14 cellular contexts compared by ENCODE assay signal in the genomic region with DNA sequence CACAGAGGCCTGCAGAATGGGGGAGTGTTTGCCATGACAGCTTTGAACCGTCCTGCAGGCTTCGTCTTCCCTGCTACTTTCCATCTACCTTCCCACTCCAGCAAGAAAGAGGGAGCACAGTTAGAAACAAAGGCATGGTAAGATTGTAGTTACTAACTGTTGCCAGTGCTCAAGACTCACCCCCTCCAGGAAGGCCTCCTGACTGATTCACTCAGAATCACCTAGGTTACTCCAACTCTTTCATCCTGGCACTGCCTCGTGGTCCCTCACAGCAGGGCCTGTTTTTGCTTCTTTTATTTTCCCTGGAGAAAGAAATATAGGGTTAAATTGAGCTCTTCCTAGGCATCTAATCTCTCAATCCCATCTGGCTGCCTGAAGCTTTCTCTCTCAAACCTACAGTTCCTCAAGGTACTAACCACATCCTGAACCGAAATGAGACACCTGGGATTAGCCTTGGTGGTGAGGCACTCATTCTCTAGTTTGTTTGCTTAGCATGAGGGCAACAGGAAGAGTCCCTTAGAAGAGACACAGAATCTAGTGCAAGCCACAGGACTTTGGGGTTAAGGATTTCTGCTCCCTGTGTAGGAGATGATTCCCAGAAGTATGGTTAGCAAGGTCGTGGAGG. TPM values are rescaled to one million over a fixed set of nuclear protein-coding genes. Genes with fewer than 3 reads are reported as not detected.
A peak's percentile ranks its signal among the peaks of the same experiment; 100 is the strongest.
DNase-seq lines count a peak whose midpoint lies in the region; ATAC-seq and TF ChIP-seq lines count a peak whose summit lies in the region.
"Had no signal": no experiment of that assay in that cellular context is flagged by ENCODE, and none has a peak within 500 bp of the region (broad histone marks: within the 10 kb centered on the region; RNA-seq: fewer than 3 reads in every experiment).

No MANE protein-coding gene starts in this region.

- no peaks in the 10 kb centered on the region for H3K36me3 ChIP-seq in parathyroid adenoma (ENCODE audit: control insufficient read depth, insufficient read depth, low read length)

- H3K4me2 ChIP-seq in parathyroid adenoma (ENCODE audit: low read length): no peak overlapping the region

- H3K27me3 Mint-ChIP-seq in T-cell: no peaks in the 10 kb centered on the region

- in situ Hi-C loops in KBM-7 (cut with MboI; ENCODE audit: low pct_unique_long_range_greater_than_20kb, low sequenced_read_pairs): no loop called here

- peak overlapping the region; percentile 40 for H2AFZ ChIP-seq in parathyroid adenoma

- H3K9me3 Mint-ChIP-seq in T-cell: no peaks in the 10 kb centered on the region

- no peaks in the 10 kb centered on the region for H3K27me3 ChIP-seq in parathyroid adenoma (ENCODE audit: control insufficient read depth, insufficient read depth, low read length)
- H3K27me3 ChIP-seq: heart left ventricle had no signal

- H3K36me3 Mint-ChIP-seq in T-cell: peaks cover 37% of the 10 kb centered on the region
- H3K36me3 Mint-ChIP-seq: brain had no signal

- peak overlapping the region in 1 of 3 donors; percentile 48 for H3K4me3 Mint-ChIP-seq in T-cell
- H3K4me3 Mint-ChIP-seq: brain had no signal

- no peak for TF ChIP-seq CTCF in parathyroid adenoma (IDR thresholded peaks at IDR 0.05)

- POLR2A ChIA-PET in T-cell (lab: Charles Lee): interaction anchor here (0.6 kb wide), 2 partner anchors 111 to 375 kb away, joined by 3 to 7 read pairs; no protein-coding TSS in a partner anchor

- ATAC-seq in T-cell (replicated peaks in 1 of 4): peak; percentile 52 to 85 (median 60)
- ATAC-seq in HG03460 (IDR thresholded peaks at IDR 0.05; ENCODE audit: unreplicated experiment): no peak
- ATAC-seq: heart left ventricle, lower lobe of right lung, psoas muscle had no signal

- H3K27ac Mint-ChIP-seq in T-cell: peak overlapping the region; percentile 32 to 69

- DNase-seq in NCI-H1417 (lab: John Stamatoyannopoulos, UW): peak in 2 of 3 experiments; percentile 17 to 70
- DNase-seq in NCI-H1417 treated with DMSO at 0.1 percent for 48 hours (lab: John Stamatoyannopoulos, UW): no peak
- DNase-seq in KBM-7: peak; percentile 64
- no peak for DNase-seq in T-cell
- DNase-seq in NCI-H2227 (lab: John Stamatoyannopoulos, UW; ENCODE audit: unreplicated experiment): no peak
- DNase-seq in nucleus accumbens (lab: John Stamatoyannopoulos, UW): no peak
- DNase-seq: EL, heart left ventricle, lower lobe of right lung, NCI-H1092, psoas muscle had no signal

- no peak overlapping the region for H3K4me3 ChIP-seq in parathyroid adenoma (ENCODE audit: low read depth, low read length)
- H3K4me3 ChIP-seq: heart left ventricle, lower lobe of right lung, psoas muscle had no signal

- H3K9ac ChIP-seq in parathyroid adenoma: no peak overlapping the region

- no peaks in the 10 kb centered on the region for H3K9me3 ChIP-seq in parathyroid adenoma (ENCODE audit: control insufficient read depth, low read length)
- H3K9me3 ChIP-seq: heart left ventricle, lower lobe of right lung, psoas muscle had no signal

- no peaks in the 10 kb centered on the region for H3K79me2 ChIP-seq in parathyroid adenoma

- H3K27ac ChIP-seq in parathyroid adenoma: peak overlapping the region; percentile 33
- H3K27ac ChIP-seq: heart left ventricle, lower lobe of right lung, psoas muscle had no signal

- CTCF ChIA-PET in T-cell (lab: Charles Lee): interaction anchor here in 1 of 2 donors (0.7 kb wide), 1 partner anchor 53 kb away, joined by 3 read pairs; no protein-coding TSS in a partner anchor

- peaks cover 42 to 53% (median 51%) of the 10 kb centered on the region in 3 donors for H3K4me1 Mint-ChIP-seq in T-cell

- peaks cover 16% of the 10 kb centered on the region for H3K4me1 ChIP-seq in parathyroid adenoma
- H3K4me1 ChIP-seq: lower lobe of right lung, psoas muscle had no signal

RNA-seq across cellular contexts. Expression of a gene that starts 7.8 kb away (rescaled TPM):
- total RNA-seq in T-cell: 10 to 100 TPM in 2 of 5 donors, 1 to 10 TPM in 3; 5.3 to 19.6 (median 7.9) TPM

RNA-seq across cellular contexts. Expression of a gene that starts 36.9 kb away (rescaled TPM):
- 1 to 10 TPM in 2 of 5 donors, under 1 TPM in 3; 0.47 to 3.5 (median 0.88) TPM for total RNA-seq in T-cell
- total RNA-seq: heart left ventricle, lower lobe of right lung, psoas muscle had no signal

RNA-seq across cellular contexts. Expression of a gene that starts 41.2 kb away (rescaled TPM):
- 1 to 10 TPM in 3 of 5 donors, under 1 TPM in 2; 0.82 to 3.3 (median 1.1) TPM for total RNA-seq in T-cell

RNA-seq across cellular contexts. Expression of a gene that starts 59.4 kb away (rescaled TPM):
- total RNA-seq in T-cell: 100 to 1,000 TPM; 196 to 240 (median 202) TPM

Comparison
In these comparisons a context has a peak if more than half of its experiments do, and no peak if none do; other contexts are left out.
1. DNase-seq: peak in NCI-H1417 (2 of 3) and KBM-7 (single experiment); none in NCI-H1417 treated with DMSO at 0.1 percent for 48 hours (single experiment), T-cell (0 of 34), NCI-H2227 (single experiment) and nucleus accumbens (0 of 56).